In the genomic region with DNA sequence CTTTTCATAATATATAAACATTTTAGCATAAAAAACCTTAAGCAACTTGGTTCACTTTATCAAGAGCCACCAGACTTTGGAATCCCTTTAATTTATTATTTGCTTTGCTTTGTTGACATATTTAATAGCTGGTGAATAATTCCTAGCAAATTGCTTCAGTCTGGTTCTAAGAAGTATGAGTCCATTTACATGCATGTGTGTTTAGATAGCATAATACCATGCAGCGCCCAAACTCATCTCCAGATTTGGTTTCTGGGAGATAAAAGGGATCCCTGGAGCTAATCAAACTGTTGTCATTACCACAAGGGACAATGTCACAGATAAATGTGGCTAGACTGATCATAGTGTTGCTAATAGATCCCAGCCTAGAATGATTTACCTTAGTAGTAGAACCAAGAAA, we compare ENCODE assay signal across 18 cellular contexts.
"Had no signal": no experiment of that assay in that cellular context is flagged by ENCODE, and none has a peak within 500 bp of the region (broad histone marks: within the 10 kb centered on the region; RNA-seq: fewer than 3 reads in every experiment).

No MANE protein-coding gene starts in this region.

- H3K4me3 ChIP-seq: adrenal gland, colonic mucosa, esophagus muscularis mucosa, right atrium auricular region, skin epidermis, tibial nerve, vagina had no signal

- H3K4me1 ChIP-seq: adrenal gland, colonic mucosa, esophagus muscularis mucosa, right atrium auricular region, tibial nerve, vagina had no signal

- H3K9me3 ChIP-seq: adrenal gland, colonic mucosa, esophagus muscularis mucosa, right atrium auricular region, tibial nerve, vagina had no signal

- H3K27ac ChIP-seq: adrenal gland, colonic mucosa, esophagus muscularis mucosa, right atrium auricular region, skin epidermis, tibial nerve, vagina had no signal

- H3K36me3 ChIP-seq: adrenal gland, colonic mucosa, esophagus muscularis mucosa, right atrium auricular region, tibial nerve, vagina had no signal

- H3K27me3 ChIP-seq: adrenal gland, colonic mucosa, esophagus muscularis mucosa, right atrium auricular region, tibial nerve, vagina had no signal

- ATAC-seq: activated CD8-positive, alpha-beta T cell treated with anti-CD3 and anti-CD28 coated beads for 36 hours; activated T-cell treated with anti-CD3 and anti-CD28 coated beads, Interleukin-2, amount 50 U/mL, for 4 hours had no signal

- DNase-seq: activated B cell treated with CpG ODN at 0.5 μM for 24 hours; activated CD4-positive, alpha-beta T cell treated with anti-CD3 and anti-CD28 coated beads for 48 hours; activated CD8-positive, alpha-beta T cell treated with anti-CD3 and anti-CD28 coated beads for 36 hours; activated effector memory CD4-positive, alpha-beta T cell treated with Interleukin-2 at 50 U/mL for 16 hours; activated T-cell treated with anti-CD3 and anti-CD28 coated beads, Interleukin-2, amount 50 U/mL, for 4 hours; adrenal gland; colonic mucosa; foreskin melanocyte; nucleus accumbens; stimulated activated CD4-positive, alpha-beta T cell treated with anti-CD3 and anti-CD28 coated beads, Interleukin-4, amount 100 ng/mL, for 4 hours; stimulated activated CD8-positive, alpha-beta memory T cell treated with anti-CD3 and anti-CD28 coated beads, Interleukin-4, amount 100 ng/mL, for 48 hours; stimulated activated naive CD4-positive, alpha-beta T cell treated with Interleukin-2 at 50 U/mL for 16 hours; substantia nigra had no signal
